Comparison of ENCODE assay signal across 9 cellular contexts in the genomic region with DNA sequence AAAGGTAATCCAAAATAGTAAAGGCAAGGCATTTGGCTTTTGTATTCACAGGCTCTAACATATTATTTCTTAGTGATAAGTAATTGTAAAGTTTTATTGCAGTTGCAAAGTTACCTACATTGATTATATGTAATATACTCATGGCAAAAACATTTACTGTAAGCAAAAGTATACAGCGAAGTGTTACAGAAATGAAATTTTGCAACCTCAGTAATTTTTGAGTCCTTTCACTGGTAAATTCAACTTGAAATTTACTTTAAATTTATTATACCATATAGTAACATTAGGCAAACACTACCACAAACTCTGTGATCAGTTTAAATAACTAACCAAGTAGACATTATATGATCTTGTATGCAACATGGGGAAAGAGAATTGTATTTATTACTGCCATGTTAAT.
"Had no signal": no experiment of that assay in that cellular context is flagged by ENCODE, and none has a peak within 500 bp of the region (broad histone marks: within the 10 kb centered on the region; RNA-seq: fewer than 3 reads in every experiment).

No MANE protein-coding gene starts in this region.

- DNase-seq: H9, HCEC 1CT, Karpas-422, KBM-7 had no signal

- H3K27ac ChIP-seq: KMS-11 had no signal

- H2AFZ ChIP-seq: GM23338 had no signal

- ATAC-seq: GM23338 had no signal

- H3K4me3 ChIP-seq: GM23338 had no signal

- H3K4me2 ChIP-seq: GM23338, KMS-11 had no signal

- H3K9ac ChIP-seq: KMS-11 had no signal

- FAIRE-seq: H1, H54, HTR-8/SVneo had no signal
